ENCODE assay signal across 8 cellular contexts in genomic region chr5:127072861-127073846, GRCh38.
A peak's percentile ranks its signal among the peaks of the same experiment; 100 is the strongest.
DNase-seq lines count a peak whose midpoint lies in the region; ATAC-seq and FAIRE-seq lines count a peak whose summit lies in the region.

Gene C5orf63, minus strand, starts transcription at chr5:127073502. Its CDS starts 14,507 bp downstream, at chr5:127058995.

- peak within 1 kb of the TSS; percentile 76 for H3K4me3 ChIP-seq in mucosa of stomach (ENCODE audit: low read length)

- H3K9me3 ChIP-seq in mucosa of stomach (ENCODE audit: control insufficient read depth, low read length): no peaks in the 10 kb centered on the region

- H3K36me3 ChIP-seq in mucosa of stomach (ENCODE audit: control insufficient read depth, insufficient read depth, low read length): no peaks in the 10 kb centered on the region

- H3K9ac ChIP-seq in mucosa of stomach (ENCODE audit: low read length): peak within 1 kb of the TSS; percentile 88

- peak; percentile 85 for DNase-seq in GM18507 (ENCODE audit: extremely low spot score, insufficient read length, low read depth)
- DNase-seq in NCI-H345 (lab: John Stamatoyannopoulos, UW): peak; percentile 81
- peak; percentile 77 to 82 for DNase-seq in activated CD4-positive, alpha-beta T cell treated with anti-CD3 and anti-CD28 coated beads, Interleukin-2, amount 50 U/mL, for 48 hours
- peak; percentile 50 for DNase-seq in ecto neural progenitor cell (ENCODE audit: low spot score)
- DNase-seq in stimulated activated CD8-positive, alpha-beta memory T cell treated with anti-CD3 and anti-CD28 coated beads, Interleukin-7, amount 100 ng/mL, for 48 hours (ENCODE audit: extremely low read depth in 1 of 2, low read depth in 1 of 2): peak; percentile 60 to 63
- no peak for DNase-seq in NCI-H748 treated with DMSO at 0.1 percent for 48 hours (lab: John Stamatoyannopoulos, UW)

- peak; percentile 81 for FAIRE-seq in GM18507 (lab: Jason Lieb, UNC)

- H3K27me3 ChIP-seq in mucosa of stomach (ENCODE audit: control insufficient read depth, insufficient read depth, low read length): no peaks in the 10 kb centered on the region

- ATAC-seq in HG02678 (IDR thresholded peaks at IDR 0.05; ENCODE audit: unreplicated experiment): peak; percentile 99

- H3K4me1 ChIP-seq in mucosa of stomach (ENCODE audit: control insufficient read depth, insufficient read depth, low read length): peaks cover 23% of the 10 kb centered on the region
